8 cellular contexts compared by ENCODE assay signal in genomic region chr1:69567847-69568434, GRCh38. TPM values are rescaled to one million over a fixed set of nuclear protein-coding genes. Genes with fewer than 3 reads are reported as not detected.
DNase-seq lines count a peak whose midpoint lies in the region; ATAC-seq and TF ChIP-seq lines count a peak whose summit lies in the region.

Gene LRRC7 (plus strand): TSS chr1:69567922. CDS start chr1:69568640, 718 bp downstream.

- no peaks in the 10 kb centered on the region for H3K79me1 ChIP-seq in neuronal stem cell (ENCODE audit: low read depth, low read length)

- CTCF ChIA-PET in activated CD8-positive, alpha-beta T cell treated with anti-CD3 and anti-CD28 coated beads for 36 hours (lab: Charles Lee), result no interaction called here

- peak within 1 kb of the TSS; percentile 37 for H2BK15ac ChIP-seq in neuronal stem cell (ENCODE audit: low read length)

- peak within 1 kb of the TSS; percentile 92 for H3K18ac ChIP-seq in neuronal stem cell (ENCODE audit: low read length)

- H3K27me3 Mint-ChIP-seq in activated CD8-positive, alpha-beta T cell treated with anti-CD3 and anti-CD28 coated beads for 36 hours, result peaks cover 34% of the 10 kb centered on the region

- H3K4me1 ChIP-seq in KMS-11 (ENCODE audit: low read depth, poor library complexity, severe bottlenecking) (no peaks in the 10 kb centered on the region), neuronal stem cell (ENCODE audit: control insufficient read depth in 2 of 2, insufficient read depth in 1 of 2, low read depth in 1 of 2, low read length in 2 of 2) (peaks cover 10 to 19% of the 10 kb centered on the region in 2 donors)

- no peaks in the 10 kb centered on the region for H3K79me2 ChIP-seq in KMS-11 (ENCODE audit: insufficient read depth, low read depth)

- no peak within 1 kb of the TSS for H2AK5ac ChIP-seq in neuronal stem cell (ENCODE audit: low read depth, low read length)

- H3K4me3 ChIP-seq in KMS-11 (IDR thresholded peaks at IDR 0.05; ENCODE audit: insufficient read depth, low read depth, low read length) (no peak within 1 kb of the TSS), neuronal stem cell (ENCODE audit: low read length in 2 of 2) (peak within 1 kb of the TSS; percentile 52 to 84)

- H3K36me3 Mint-ChIP-seq in activated CD8-positive, alpha-beta T cell treated with anti-CD3 and anti-CD28 coated beads for 36 hours (ENCODE audit: low read depth), result peaks cover 5% of the 10 kb centered on the region

- H3K27me3 ChIP-seq in KMS-11 (ENCODE audit: insufficient read depth, low read depth) (no peaks in the 10 kb centered on the region), neuronal stem cell (ENCODE audit: control insufficient read depth in 3 of 3, insufficient read depth in 3 of 3, low read depth in 1 of 3, low read length in 3 of 3) (peaks cover 6 to 65% (median 30%) of the 10 kb centered on the region in 3 experiments)

- H3K9ac ChIP-seq in KMS-11 (no peak within 1 kb of the TSS; the same call in 1 of the 2 replicates), neuronal stem cell (ENCODE audit: low read depth, low read length, poor library complexity) (peak within 1 kb of the TSS; percentile 84)

- H2BK120ac ChIP-seq in neuronal stem cell (ENCODE audit: low read depth, low read length), result no peak within 1 kb of the TSS

- H3K23ac ChIP-seq in neuronal stem cell (ENCODE audit: low read depth, low read length, poor library complexity), result peak within 1 kb of the TSS; percentile 85

- H3K14ac ChIP-seq in neuronal stem cell (ENCODE audit: low read length), result peak within 1 kb of the TSS; percentile 71

- peak within 1 kb of the TSS; percentile 72 for H3K4me3 Mint-ChIP-seq in activated CD8-positive, alpha-beta T cell treated with anti-CD3 and anti-CD28 coated beads for 36 hours

- H3K4me2 ChIP-seq in KMS-11 (peak within 1 kb of the TSS; percentile 57), neuronal stem cell (ENCODE audit: insufficient read depth, low read length, poor library complexity, severe bottlenecking) (peak within 1 kb of the TSS; percentile 98)

- WGBS in neuronal stem cell (ENCODE audit: extremely low coverage in 2 of 2, insufficient read length in 2 of 2, insufficient replicate concordance in 1 of 2), 2 donors, result no CpG with 5 or more reads among the region's 57 CpGs

- no peak within 1 kb of the TSS for H4K91ac ChIP-seq in neuronal stem cell (ENCODE audit: low read depth, low read length, poor library complexity)

- H2BK5ac ChIP-seq in neuronal stem cell (ENCODE audit: low read length), result peak within 1 kb of the TSS; percentile 35

- intact Hi-C loops in activated CD8-positive, alpha-beta T cell treated with anti-CD3 and anti-CD28 coated beads for 36 hours (cut with micrococcal nuclease), result no loop called here

- peaks cover 10% of the 10 kb centered on the region for H3K4me1 Mint-ChIP-seq in activated CD8-positive, alpha-beta T cell treated with anti-CD3 and anti-CD28 coated beads for 36 hours (ENCODE audit: low read depth)

- no peak for TF ChIP-seq CTCF in KMS-11 (conservative IDR thresholded peaks at IDR 0.05; ENCODE audit: low read depth, low read length)
- TF ChIP-seq CTCF in activated CD8-positive, alpha-beta T cell treated with anti-CD3 and anti-CD28 coated beads for 36 hours (IDR thresholded peaks at IDR 0.05), result no peak

- H3K36me3 ChIP-seq in KMS-11 (ENCODE audit: insufficient read depth) (no peaks in the 10 kb centered on the region), neuronal stem cell (replicated peaks in 1 of 2; ENCODE audit: control insufficient read depth in 2 of 2, insufficient read depth in 2 of 2, low read length in 2 of 2) (no peaks in the 10 kb centered on the region)

- no peaks in the 10 kb centered on the region for H4K20me1 ChIP-seq in KMS-11 (ENCODE audit: insufficient read depth)

- peak within 1 kb of the TSS; percentile 82 for H2AFZ ChIP-seq in KMS-11 (ENCODE audit: low read depth)
- H2AFZ ChIP-seq in neuronal stem cell (ENCODE audit: low read length), result peak within 1 kb of the TSS; percentile 92

- POLR2A ChIA-PET in activated CD8-positive, alpha-beta T cell treated with anti-CD3 and anti-CD28 coated beads for 36 hours (lab: Charles Lee), result no interaction called here

- H3K27ac Mint-ChIP-seq in activated CD8-positive, alpha-beta T cell treated with anti-CD3 and anti-CD28 coated beads for 36 hours, result peak within 1 kb of the TSS; percentile 55

- no peak within 1 kb of the TSS for H4K8ac ChIP-seq in neuronal stem cell (ENCODE audit: low read depth, low read length)

- H3K27ac ChIP-seq in KMS-11 (no peak within 1 kb of the TSS), neuronal stem cell (replicated peaks; ENCODE audit: low read length) (no peak within 1 kb of the TSS)

- no peaks in the 10 kb centered on the region for H3K9me3 ChIP-seq in neuronal stem cell (replicated peaks in 1 of 2; ENCODE audit: control insufficient read depth in 2 of 2, insufficient read depth in 1 of 2, low read depth in 1 of 2, low read length in 2 of 2)

- no peak within 1 kb of the TSS for H2BK12ac ChIP-seq in neuronal stem cell (ENCODE audit: low read length)

- H3K4ac ChIP-seq in neuronal stem cell (ENCODE audit: low read length), result no peak within 1 kb of the TSS

- H3K9me3 Mint-ChIP-seq in activated CD8-positive, alpha-beta T cell treated with anti-CD3 and anti-CD28 coated beads for 36 hours, result peaks cover 2% of the 10 kb centered on the region

- ATAC-seq in activated CD8-positive, alpha-beta T cell treated with anti-CD3 and anti-CD28 coated beads for 36 hours, result peak; percentile 43
- no peak for ATAC-seq in GM18858 (IDR thresholded peaks at IDR 0.05; ENCODE audit: unreplicated experiment)

- DNase-seq in NCI-H1417 (lab: John Stamatoyannopoulos, UW), result peak; percentile 42 to 89 (median 86)
- DNase-seq in NCI-H1417 treated with DMSO at 0.1 percent for 48 hours (lab: John Stamatoyannopoulos, UW), result no peak
- DNase-seq in activated CD8-positive, alpha-beta T cell treated with anti-CD3 and anti-CD28 coated beads for 36 hours, result peak; percentile 9
- DNase-seq in globus pallidus (ENCODE audit: low spot score), result peak; percentile 65
- peak; percentile 40 for DNase-seq in neuronal stem cell (ENCODE audit: low spot score)
- no peak for DNase-seq in cerebellar nuclear complex (lab: John Stamatoyannopoulos, UW)

RNA-seq across cellular contexts. Expression of gene LRRC7, which starts in this region (rescaled TPM):
- total RNA-seq in activated CD8-positive, alpha-beta T cell treated with anti-CD3 and anti-CD28 coated beads for 36 hours, result under 1 TPM; 0.27 to 0.29 TPM
- 0.07 TPM for polyA plus RNA-seq in neuronal stem cell (2013, experiment 1 of 2)
- polyA plus RNA-seq in neuronal stem cell (2013, experiment 2 of 2), result 0.11 TPM

Comparison
In these comparisons a context has a peak if more than half of its experiments do, and no peak if none do; other contexts are left out.
1. DNase-seq: peak in NCI-H1417 (3 of 3), globus pallidus (single experiment) and neuronal stem cell (single experiment); none in NCI-H1417 treated with DMSO at 0.1 percent for 48 hours (single experiment) and cerebellar nuclear complex (0 of 2).
2. Peak in DNase-seq and ATAC-seq in activated CD8-positive, alpha-beta T cell treated with anti-CD3 and anti-CD28 coated beads for 36 hours; RNA of the gene not detected or under 1 TPM.